In the genomic region with DNA sequence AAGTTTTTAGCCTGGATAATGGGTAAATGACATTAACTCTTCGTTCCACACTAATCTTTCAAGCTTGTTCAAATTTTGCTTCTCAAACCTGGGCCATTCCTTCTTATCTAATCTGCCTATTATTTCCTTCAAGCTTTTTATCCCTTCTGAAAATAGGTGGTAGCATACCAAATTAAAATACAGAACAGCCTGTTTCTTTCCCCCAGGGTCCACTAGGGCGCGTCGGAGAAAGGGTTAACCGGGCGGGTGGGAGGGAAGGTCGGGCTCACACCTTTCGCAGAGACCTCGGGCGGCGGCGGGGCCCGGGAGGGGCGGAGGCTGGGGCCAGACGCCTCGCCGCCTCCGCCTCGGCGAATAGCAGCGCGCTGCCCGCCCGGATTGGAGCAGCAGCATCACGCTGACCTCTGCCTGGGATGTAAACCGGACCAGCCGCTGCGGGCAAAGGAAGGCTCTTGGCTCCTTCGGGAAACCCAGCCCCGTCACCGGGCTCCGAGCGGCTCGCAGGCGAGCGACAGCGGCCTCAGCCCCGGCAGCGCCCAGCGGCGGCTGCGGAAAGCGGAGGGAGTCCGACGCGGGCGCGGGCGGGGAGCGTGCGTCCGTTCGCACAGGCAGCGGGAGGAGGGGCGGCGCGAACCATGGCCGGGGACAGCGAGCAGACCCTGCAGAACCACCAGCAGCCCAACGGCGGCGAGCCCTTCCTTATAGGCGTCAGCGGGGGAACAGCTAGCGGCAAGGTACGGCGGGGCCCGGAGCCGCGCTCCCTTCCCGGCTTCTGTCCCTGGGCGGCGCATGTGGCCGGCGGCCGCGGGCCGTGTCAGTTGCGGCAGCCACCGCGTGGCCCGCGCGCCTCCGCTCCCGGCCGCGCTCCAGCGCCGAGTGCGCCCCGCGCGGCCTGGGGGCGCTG, we compare ENCODE assay signal across 8 cellular contexts. TPM values are rescaled to one million over a fixed set of nuclear protein-coding genes. Genes with fewer than 3 reads are reported as not detected.
DNase-seq lines count a peak whose midpoint lies in the region; ATAC-seq lines count a peak whose summit lies in the region.

Gene UCK2, plus strand, starts transcription at position 416 of the 904 bp plus-strand sequence. Its CDS starts 220 bp downstream, at position 636.

- H3K9me3 ChIP-seq in CD4-positive, CD25-positive, alpha-beta regulatory T cell (ENCODE audit: control insufficient read depth in 2 of 2, low read length in 2 of 2): no peaks in the 10 kb centered on the region

- POLR2A ChIA-PET in activated CD4-positive, alpha-beta memory T cell treated with anti-CD3 and anti-CD28 coated beads for 36 hours (lab: Charles Lee): interaction anchor here (0.6 to 2.4 kb wide), 3 partner anchors 15 to 58 kb away, joined by 4 to 13 read pairs (median 5); no protein-coding TSS in a partner anchor

- H3K4me1 Mint-ChIP-seq in CD4-positive, CD25-positive, alpha-beta regulatory T cell: peaks cover 6 to 36% (median 25%) of the 10 kb centered on the region in 4 donors
- peaks cover 9% of the 10 kb centered on the region for H3K4me1 Mint-ChIP-seq in activated CD4-positive, alpha-beta memory T cell treated with anti-CD3 and anti-CD28 coated beads for 36 hours (ENCODE audit: low read depth)
- H3K4me1 Mint-ChIP-seq in memory B cell: peaks cover 13% of the 10 kb centered on the region

- H3K27me3 ChIP-seq in CD4-positive, CD25-positive, alpha-beta regulatory T cell (ENCODE audit: control insufficient read depth, insufficient read depth, low read length): no peaks in the 10 kb centered on the region

- DNase-seq in CD4-positive, CD25-positive, alpha-beta regulatory T cell: peak; percentile 41 to 71 (median 48)
- DNase-seq in GM19238 (ENCODE audit: insufficient read length, low spot score) (peak; percentile 78), NCI-H69 (lab: John Stamatoyannopoulos, UW) (peak; percentile 94), memory B cell (ENCODE audit: low spot score in 2 of 2) (peak; percentile 43 to 67)
- peak; percentile 75 for DNase-seq in activated CD4-positive, alpha-beta memory T cell treated with anti-CD3 and anti-CD28 coated beads for 36 hours
- peak; percentile 7 for DNase-seq in effector CD8-positive, alpha-beta T cell (lab: John Stamatoyannopoulos, UW)
- peak; percentile 14 for DNase-seq in stimulated activated CD8-positive, alpha-beta memory T cell treated with anti-CD3 and anti-CD28 coated beads, Interleukin-15, amount 100 ng/mL, for 1 hour (ENCODE audit: low read depth)

- peak within 1 kb of the TSS; percentile 94 to 96 (median 94) for H3K4me3 Mint-ChIP-seq in CD4-positive, CD25-positive, alpha-beta regulatory T cell
- peak within 1 kb of the TSS; percentile 91 for H3K4me3 Mint-ChIP-seq in activated CD4-positive, alpha-beta memory T cell treated with anti-CD3 and anti-CD28 coated beads for 36 hours
- peak within 1 kb of the TSS; percentile 91 for H3K4me3 Mint-ChIP-seq in memory B cell

- H3K4me1 ChIP-seq in CD4-positive, CD25-positive, alpha-beta regulatory T cell (ENCODE audit: control insufficient read depth, insufficient read depth, low read length, poor library complexity, severe bottlenecking): peaks cover 20% of the 10 kb centered on the region

- peak within 1 kb of the TSS; percentile 93 for H3K4me3 ChIP-seq in CD4-positive, CD25-positive, alpha-beta regulatory T cell (ENCODE audit: low read depth, low read length)

- H3K27me3 Mint-ChIP-seq in CD4-positive, CD25-positive, alpha-beta regulatory T cell: peaks cover 4% of the 10 kb centered on the region
- no peaks in the 10 kb centered on the region for H3K27me3 Mint-ChIP-seq in activated CD4-positive, alpha-beta memory T cell treated with anti-CD3 and anti-CD28 coated beads for 36 hours
- no peaks in the 10 kb centered on the region for H3K27me3 Mint-ChIP-seq in memory B cell

- peak within 1 kb of the TSS; percentile 63 for H3K27ac ChIP-seq in CD4-positive, CD25-positive, alpha-beta regulatory T cell (ENCODE audit: insufficient read depth, low read length, poor library complexity, severe bottlenecking)

- no peaks in the 10 kb centered on the region for H3K36me3 ChIP-seq in CD4-positive, CD25-positive, alpha-beta regulatory T cell (ENCODE audit: control insufficient read depth, insufficient read depth, low read length)

- H3K27ac Mint-ChIP-seq in CD4-positive, CD25-positive, alpha-beta regulatory T cell: peak within 1 kb of the TSS; percentile 72 to 90 (median 88)
- peak within 1 kb of the TSS; percentile 88 for H3K27ac Mint-ChIP-seq in activated CD4-positive, alpha-beta memory T cell treated with anti-CD3 and anti-CD28 coated beads for 36 hours
- peak within 1 kb of the TSS; percentile 90 for H3K27ac Mint-ChIP-seq in memory B cell

- ATAC-seq in CD4-positive, CD25-positive, alpha-beta regulatory T cell (ENCODE audit: low read depth in 2 of 2): peak; percentile 66 to 67
- ATAC-seq in HG03432 (IDR thresholded peaks at IDR 0.05; ENCODE audit: unreplicated experiment) (peak; percentile 82), memory B cell (ENCODE audit: low read depth) (peak; percentile 77)

- CTCF ChIA-PET in activated CD4-positive, alpha-beta memory T cell treated with anti-CD3 and anti-CD28 coated beads for 36 hours (lab: Charles Lee): interaction anchor here (1.0 to 2.0 kb wide), 3 partner anchors 44 to 88 kb away, joined by 3 to 6 read pairs (median 6); no protein-coding TSS in a partner anchor

- H3K36me3 Mint-ChIP-seq in CD4-positive, CD25-positive, alpha-beta regulatory T cell: no peaks in the 10 kb centered on the region
- peaks cover 7% of the 10 kb centered on the region for H3K36me3 Mint-ChIP-seq in activated CD4-positive, alpha-beta memory T cell treated with anti-CD3 and anti-CD28 coated beads for 36 hours
- no peaks in the 10 kb centered on the region for H3K36me3 Mint-ChIP-seq in memory B cell

- H3K9me3 Mint-ChIP-seq in CD4-positive, CD25-positive, alpha-beta regulatory T cell: no peaks in the 10 kb centered on the region
- no peaks in the 10 kb centered on the region for H3K9me3 Mint-ChIP-seq in activated CD4-positive, alpha-beta memory T cell treated with anti-CD3 and anti-CD28 coated beads for 36 hours
- H3K9me3 Mint-ChIP-seq in memory B cell: peaks cover 2% of the 10 kb centered on the region

- intact Hi-C loops in activated CD4-positive, alpha-beta memory T cell treated with anti-CD3 and anti-CD28 coated beads for 36 hours (cut with micrococcal nuclease): loop anchor here (1.0 to 2.0 kb wide), 7 partner anchors 15 to 229 kb away; partner anchors contain the start of genes ALDH9A1, MGST3 and TMCO1

RNA-seq across cellular contexts. Expression of gene UCK2, which starts in this region (rescaled TPM):
- 5.5 TPM for total RNA-seq in CD4-positive, CD25-positive, alpha-beta regulatory T cell
- polyA plus RNA-seq in CD4-positive, CD25-positive, alpha-beta regulatory T cell: 10 to 100 TPM in 2 of 4 donors, 1 to 10 TPM in 2; 9.6 to 12.8 (median 11.2) TPM
- total RNA-seq in activated CD4-positive, alpha-beta memory T cell treated with anti-CD3 and anti-CD28 coated beads for 36 hours: 10 to 100 TPM; 60.1 to 61.8 TPM

Comparison
In these comparisons a context has a peak if more than half of its experiments do, and no peak if none do; other contexts are left out.
1. Peak in every context shown above with its lines: DNase-seq, ATAC-seq, H3K4me3 ChIP-seq and H3K27ac ChIP-seq.
2. DNase-seq: peak in every context shown above with its lines; median percentile 94 in NCI-H69; 78 in GM19238; 75 in activated CD4-positive, alpha-beta memory T cell treated with anti-CD3 and anti-CD28 coated beads for 36 hours; 55 in memory B cell; 48 in CD4-positive, CD25-positive, alpha-beta regulatory T cell; 14 in stimulated activated CD8-positive, alpha-beta memory T cell treated with anti-CD3 and anti-CD28 coated beads, Interleukin-15, amount 100 ng/mL, for 1 hour; 7 in effector CD8-positive, alpha-beta T cell.